9 cellular contexts compared by ENCODE assay signal in genomic region chr17:49365667-49366066, GRCh38. TPM values are rescaled to one million over a fixed set of nuclear protein-coding genes. Genes with fewer than 3 reads are reported as not detected.
DNase-seq lines count a peak whose midpoint lies in the region; ATAC-seq and TF ChIP-seq lines count a peak whose summit lies in the region.
"Had no signal": no experiment of that assay in that cellular context is flagged by ENCODE, and none has a peak within 500 bp of the region (broad histone marks: within the 10 kb centered on the region; RNA-seq: fewer than 3 reads in every experiment).

No MANE protein-coding gene starts in this region.

- no peaks in the 10 kb centered on the region for H3K4me1 ChIP-seq in uterus

- intact Hi-C loops in uterus (cut with DNase I; ENCODE audit: low total_unique reads): no loop called here

- TF ChIP-seq POLR2A in uterus (IDR thresholded peaks at IDR 0.05): no peak

- H3K9me3 Mint-ChIP-seq in osteocyte (ENCODE audit: unreplicated experiment): no peaks in the 10 kb centered on the region
- H3K9me3 Mint-ChIP-seq: activated naive CD4-positive, alpha-beta T cell treated with anti-CD3 and anti-CD28 coated beads, Interleukin-2, amount 50 U/mL, for 24 hours had no signal

- H3K36me3 Mint-ChIP-seq in osteocyte (ENCODE audit: unreplicated experiment): no peaks in the 10 kb centered on the region

- no peaks in the 10 kb centered on the region for H3K27me3 ChIP-seq in uterus

- DNase-seq in stimulated activated CD4-positive, alpha-beta T cell treated with anti-CD3 and anti-CD28 coated beads, Interleukin-4, amount 100 ng/mL, for 1 hour: peak; percentile 13
- no peak for DNase-seq in stimulated activated CD4-positive, alpha-beta T cell treated with anti-CD3 and anti-CD28 coated beads, Interleukin-1b, Interleukin-23, amount 100 ng/mL, for 48 hours
- DNase-seq in NCI-H69 (lab: John Stamatoyannopoulos, UW) (peak; percentile 57), caudate nucleus (lab: John Stamatoyannopoulos, UW) (peak in 29 of 61 donors; percentile 1 to 56 (median 26)), osteocyte (ENCODE audit: extremely low spot score, unreplicated experiment) (no peak), uterus (no peak)

- no peaks in the 10 kb centered on the region for H3K36me3 ChIP-seq in uterus

- H3K4me3 ChIP-seq in uterus: no peak overlapping the region

- H3K27ac Mint-ChIP-seq in osteocyte (ENCODE audit: unreplicated experiment): peak overlapping the region; percentile 68
- H3K27ac Mint-ChIP-seq: activated naive CD4-positive, alpha-beta T cell treated with anti-CD3 and anti-CD28 coated beads, Interleukin-2, amount 50 U/mL, for 24 hours had no signal

- ATAC-seq in HG03439 (IDR thresholded peaks at IDR 0.05; ENCODE audit: unreplicated experiment): no peak
- ATAC-seq in GM21381 (IDR thresholded peaks at IDR 0.05; ENCODE audit: unreplicated experiment): no peak

- H3K27ac ChIP-seq in caudate nucleus (ENCODE audit: low read depth, low read length) (peak overlapping the region; percentile 52), uterus (no peak overlapping the region)

- peak; percentile 25 for TF ChIP-seq CTCF in osteocyte (IDR thresholded peaks at IDR 0.05)
- TF ChIP-seq CTCF in uterus (IDR thresholded peaks at IDR 0.05): no peak

- no peaks in the 10 kb centered on the region for H3K9me3 ChIP-seq in uterus

- no peaks in the 10 kb centered on the region for H3K27me3 Mint-ChIP-seq in osteocyte (ENCODE audit: unreplicated experiment)
- H3K27me3 Mint-ChIP-seq: activated naive CD4-positive, alpha-beta T cell treated with anti-CD3 and anti-CD28 coated beads, Interleukin-2, amount 50 U/mL, for 24 hours had no signal

- no peak overlapping the region for H3K4me3 Mint-ChIP-seq in osteocyte (ENCODE audit: unreplicated experiment)
- H3K4me3 Mint-ChIP-seq: activated naive CD4-positive, alpha-beta T cell treated with anti-CD3 and anti-CD28 coated beads, Interleukin-2, amount 50 U/mL, for 24 hours had no signal

- peaks cover 8% of the 10 kb centered on the region for H3K4me1 Mint-ChIP-seq in osteocyte (ENCODE audit: unreplicated experiment)

RNA-seq across cellular contexts. Expression of gene ZNF652, which starts 3.6 kb away (rescaled TPM):
- 37.4 and 38.7 TPM in 2 replicates for total RNA-seq in osteocyte
- 10 to 100 TPM; 17.6 to 65.3 (median 36.2) TPM for total RNA-seq in uterus

RNA-seq across cellular contexts. Expression of gene PHB1, which starts 49.0 kb away (rescaled TPM):
- total RNA-seq in osteocyte (128 and 131 TPM in 2 replicates), uterus (10 to 100 TPM; 63.5 to 98.4 (median 79.6) TPM)

Comparison
In these comparisons a context has a peak if more than half of its experiments do, and no peak if none do; other contexts are left out.
1. DNase-seq: peak in stimulated activated CD4-positive, alpha-beta T cell treated with anti-CD3 and anti-CD28 coated beads, Interleukin-4, amount 100 ng/mL, for 1 hour (single experiment) and NCI-H69 (single experiment); none in stimulated activated CD4-positive, alpha-beta T cell treated with anti-CD3 and anti-CD28 coated beads, Interleukin-1b, Interleukin-23, amount 100 ng/mL, for 48 hours (single experiment), osteocyte (single experiment) and uterus (0 of 2).